Comparison of ENCODE assay signal across 1 cellular context in the genomic region with DNA sequence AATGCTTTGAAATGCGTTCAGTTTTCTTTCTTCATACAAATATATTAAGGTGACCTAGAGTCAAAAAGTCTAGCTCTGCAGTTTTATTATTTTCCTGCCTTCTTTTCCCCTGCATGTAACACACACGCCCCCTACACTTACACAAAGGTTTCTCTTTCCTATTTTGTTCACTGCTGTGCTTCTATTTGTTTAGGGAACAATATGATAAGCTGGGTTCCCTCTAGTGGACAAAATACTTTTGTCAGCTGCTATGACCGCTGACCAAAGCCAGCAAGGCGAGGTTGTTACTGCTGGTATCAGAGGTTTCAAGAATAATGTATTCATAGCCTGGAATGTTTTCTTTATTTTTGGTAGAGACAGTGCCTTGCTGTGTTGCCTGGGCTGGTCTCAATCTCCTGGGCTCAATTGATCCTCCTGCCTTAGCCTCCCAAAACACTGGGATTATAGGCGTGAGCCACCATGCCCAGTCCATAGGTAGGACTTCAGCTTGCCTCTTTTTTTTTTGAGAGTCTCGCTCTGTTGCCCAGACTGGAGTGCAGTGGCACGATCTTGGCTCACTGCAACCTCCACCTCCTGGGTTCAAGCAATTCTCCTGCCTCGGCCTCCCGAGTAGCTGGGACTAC.
TF ChIP-seq lines count a peak whose summit lies in the region.

No MANE protein-coding gene starts in this region.

TF ChIP-seq in HepG2, 621 proteins besides CTCF, POLR2A, EP300 and RAD21 (continued from another document):
- TF ChIP-seq ZBTB37 (CRISPR knock-in tag; IDR thresholded peaks at IDR 0.05): no peak
- TF ChIP-seq, protein P1, sequence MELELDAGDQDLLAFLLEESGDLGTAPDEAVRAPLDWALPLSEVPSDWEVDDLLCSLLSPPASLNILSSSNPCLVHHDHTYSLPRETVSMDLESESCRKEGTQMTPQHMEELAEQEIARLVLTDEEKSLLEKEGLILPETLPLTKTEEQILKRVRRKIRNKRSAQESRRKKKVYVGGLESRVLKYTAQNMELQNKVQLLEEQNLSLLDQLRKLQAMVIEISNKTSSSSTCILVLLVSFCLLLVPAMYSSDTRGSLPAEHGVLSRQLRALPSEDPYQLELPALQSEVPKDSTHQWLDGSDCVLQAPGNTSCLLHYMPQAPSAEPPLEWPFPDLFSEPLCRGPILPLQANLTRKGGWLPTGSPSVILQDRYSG (CRISPR knock-in tag; IDR thresholded peaks at IDR 0.05): no peak
- no peak for TF ChIP-seq NR3C1 (CRISPR knock-in tag; IDR thresholded peaks at IDR 0.05)
- TF ChIP-seq TARDBP (CRISPR knock-in tag; IDR thresholded peaks at IDR 0.05): no peak
- no peak for TF ChIP-seq SRSF1 (optimal IDR thresholded peaks at IDR 0.05; ENCODE audit: low read depth, low read length)
- no peak for TF ChIP-seq FLYWCH1 (CRISPR knock-in tag; IDR thresholded peaks at IDR 0.05)
- no peak for TF ChIP-seq ZFP41 (CRISPR knock-in tag; IDR thresholded peaks at IDR 0.05; ENCODE audit: borderline replicate concordance)
- TF ChIP-seq ZNF703 (CRISPR knock-in tag; IDR thresholded peaks at IDR 0.05; ENCODE audit: borderline replicate concordance): no peak
- peak; percentile 63 for TF ChIP-seq SAP130 (CRISPR knock-in tag; IDR thresholded peaks at IDR 0.05; ENCODE audit: low read depth)
- TF ChIP-seq, protein P2, sequence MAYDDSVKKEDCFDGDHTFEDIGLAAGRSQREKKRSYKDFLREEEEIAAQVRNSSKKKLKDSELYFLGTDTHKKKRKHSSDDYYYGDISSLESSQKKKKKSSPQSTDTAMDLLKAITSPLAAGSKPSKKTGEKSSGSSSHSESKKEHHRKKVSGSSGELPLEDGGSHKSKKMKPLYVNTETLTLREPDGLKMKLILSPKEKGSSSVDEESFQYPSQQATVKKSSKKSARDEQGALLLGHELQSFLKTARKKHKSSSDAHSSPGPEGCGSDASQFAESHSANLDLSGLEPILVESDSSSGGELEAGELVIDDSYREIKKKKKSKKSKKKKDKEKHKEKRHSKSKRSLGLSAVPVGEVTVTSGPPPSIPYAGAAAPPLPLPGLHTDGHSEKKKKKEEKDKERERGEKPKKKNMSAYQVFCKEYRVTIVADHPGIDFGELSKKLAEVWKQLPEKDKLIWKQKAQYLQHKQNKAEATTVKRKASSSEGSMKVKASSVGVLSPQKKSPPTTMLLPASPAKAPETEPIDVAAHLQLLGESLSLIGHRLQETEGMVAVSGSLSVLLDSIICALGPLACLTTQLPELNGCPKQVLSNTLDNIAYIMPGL (CRISPR knock-in tag; IDR thresholded peaks at IDR 0.05; ENCODE audit: borderline replicate concordance in 1 of 2, low read depth in 1 of 2): 0 out of 4 replicates have a peak, but pooled peaks of 1 of the 2 experiments have one; percentile 40
- no peak for TF ChIP-seq ZNF644 (CRISPR knock-in tag; IDR thresholded peaks at IDR 0.05; ENCODE audit: low read depth)
- TF ChIP-seq SCMH1 (CRISPR knock-in tag; IDR thresholded peaks at IDR 0.05; ENCODE audit: borderline replicate concordance): no peak
- no peak for TF ChIP-seq THAP9 (CRISPR knock-in tag; IDR thresholded peaks at IDR 0.05; ENCODE audit: borderline replicate concordance)
- TF ChIP-seq SOX6 (IDR thresholded peaks at IDR 0.05): no peak
- TF ChIP-seq SOX6 (CRISPR knock-in tag; IDR thresholded peaks at IDR 0.05): peak; percentile 70
- no peak for TF ChIP-seq RAD51 (IDR thresholded peaks at IDR 0.05; ENCODE audit: borderline replicate concordance)
- TF ChIP-seq ZNF143 (CRISPR knock-in tag; IDR thresholded peaks at IDR 0.05): no peak
- TF ChIP-seq FOXP4 (CRISPR knock-in tag; IDR thresholded peaks at IDR 0.05): 0 out of 2 replicates have a peak, but pooled peaks have one; percentile 13
- TF ChIP-seq SP1 (IDR thresholded peaks at IDR 0.05): no peak
- TF ChIP-seq SP1 (CRISPR knock-in tag; IDR thresholded peaks at IDR 0.05): no peak
- TF ChIP-seq ZNF557 (CRISPR knock-in tag; IDR thresholded peaks at IDR 0.05): no peak
- TF ChIP-seq STAG1 (CRISPR knock-in tag; IDR thresholded peaks at IDR 0.05): peak; percentile 66
- no peak for TF ChIP-seq NR2C2 (CRISPR knock-in tag; IDR thresholded peaks at IDR 0.05; ENCODE audit: borderline replicate concordance)
- TF ChIP-seq SIX4 (CRISPR knock-in tag; IDR thresholded peaks at IDR 0.05): no peak
- no peak for TF ChIP-seq XRCC5 (optimal IDR thresholded peaks at IDR 0.05; ENCODE audit: low read length)
- no peak for TF ChIP-seq MIXL1 (CRISPR knock-in tag; IDR thresholded peaks at IDR 0.05)
- TF ChIP-seq TFDP2 (CRISPR knock-in tag; IDR thresholded peaks at IDR 0.05): no peak
- TF ChIP-seq PPARG (CRISPR knock-in tag; conservative IDR thresholded peaks at IDR 0.05): no peak
- TF ChIP-seq FOXA3 (CRISPR knock-in tag; IDR thresholded peaks at IDR 0.05): peak; percentile 54
- no peak for TF ChIP-seq CHD2 (IDR thresholded peaks at IDR 0.05; ENCODE audit: low read depth, low read length)
- no peak for TF ChIP-seq ZNF75D (CRISPR knock-in tag; IDR thresholded peaks at IDR 0.05; ENCODE audit: borderline replicate concordance)
- TF ChIP-seq, protein P3, sequence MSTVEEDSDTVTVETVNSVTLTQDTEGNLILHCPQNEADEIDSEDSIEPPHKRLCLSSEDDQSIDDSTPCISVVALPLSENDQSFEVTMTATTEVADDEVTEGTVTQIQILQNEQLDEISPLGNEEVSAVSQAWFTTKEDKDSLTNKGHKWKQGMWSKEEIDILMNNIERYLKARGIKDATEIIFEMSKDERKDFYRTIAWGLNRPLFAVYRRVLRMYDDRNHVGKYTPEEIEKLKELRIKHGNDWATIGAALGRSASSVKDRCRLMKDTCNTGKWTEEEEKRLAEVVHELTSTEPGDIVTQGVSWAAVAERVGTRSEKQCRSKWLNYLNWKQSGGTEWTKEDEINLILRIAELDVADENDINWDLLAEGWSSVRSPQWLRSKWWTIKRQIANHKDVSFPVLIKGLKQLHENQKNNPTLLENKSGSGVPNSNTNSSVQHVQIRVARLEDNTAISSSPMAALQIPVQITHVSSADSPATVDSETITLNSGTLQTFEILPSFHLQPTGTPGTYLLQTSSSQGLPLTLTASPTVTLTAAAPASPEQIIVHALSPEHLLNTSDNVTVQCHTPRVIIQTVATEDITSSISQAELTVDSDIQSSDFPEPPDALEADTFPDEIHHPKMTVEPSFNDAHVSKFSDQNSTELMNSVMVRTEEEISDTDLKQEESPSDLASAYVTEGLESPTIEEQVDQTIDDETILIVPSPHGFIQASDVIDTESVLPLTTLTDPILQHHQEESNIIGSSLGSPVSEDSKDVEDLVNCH (CRISPR knock-in tag; IDR thresholded peaks at IDR 0.05): no peak
- no peak for TF ChIP-seq RARA (CRISPR knock-in tag; IDR thresholded peaks at IDR 0.05)
- TF ChIP-seq JUND (CRISPR knock-in tag; IDR thresholded peaks at IDR 0.05): no peak
- no peak for TF ChIP-seq KMT2A (CRISPR knock-in tag; IDR thresholded peaks at IDR 0.05)
- TF ChIP-seq ETS1 (CRISPR knock-in tag; IDR thresholded peaks at IDR 0.05): no peak
- TF ChIP-seq ZNF235 (CRISPR knock-in tag; IDR thresholded peaks at IDR 0.05; ENCODE audit: borderline replicate concordance): no peak
